9 cellular contexts compared by ENCODE assay signal in the genomic region with DNA sequence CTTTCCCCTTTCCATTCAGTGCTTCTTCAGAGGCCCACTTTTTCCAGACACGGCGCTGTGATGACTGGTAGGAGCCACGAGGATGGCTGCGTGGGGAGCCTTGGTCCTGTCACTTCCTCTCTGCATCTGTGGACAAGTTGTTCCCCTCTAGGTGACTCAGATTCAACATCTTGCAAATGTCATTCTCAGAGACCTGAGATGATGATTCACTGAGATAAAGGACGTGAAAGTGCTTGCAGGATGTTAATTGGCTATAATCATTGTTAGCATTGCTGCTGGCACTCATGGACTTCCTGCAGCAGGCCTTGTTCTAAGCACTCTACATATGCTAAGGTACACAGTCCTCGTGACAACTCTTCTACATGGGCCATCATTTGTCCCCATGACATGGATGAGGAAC.
A peak's percentile ranks its signal among the peaks of the same experiment; 100 is the strongest.
DNase-seq lines count a peak whose midpoint lies in the region; ATAC-seq and TF ChIP-seq lines count a peak whose summit lies in the region.
"Had no signal": no experiment of that assay in that cellular context is flagged by ENCODE, and none has a peak within 500 bp of the region (broad histone marks: within the 10 kb centered on the region; RNA-seq: fewer than 3 reads in every experiment).

No MANE protein-coding gene starts in this region.

- H3K27ac ChIP-seq in transverse colon, result no peak overlapping the region

- in situ Hi-C loops in transverse colon (cut with MboI; ENCODE audit: low pct_ligation_motif_present in 1 of 4, low pct_unique_long_range_greater_than_20kb in 1 of 4, low sequenced_read_pairs in 3 of 4), result no loop called here

- peaks cover 0 to 14% (median 0%) of the 10 kb centered on the region in 4 donors for H3K4me1 ChIP-seq in transverse colon

- TF ChIP-seq CTCF in transverse colon (IDR thresholded peaks at IDR 0.05), result no peak

- TF ChIP-seq POLR2A in transverse colon (IDR thresholded peaks at IDR 0.05), result no peak

- H3K9me3 Mint-ChIP-seq in activated T-helper 2 cell treated with anti-CD3 and anti-CD28 coated beads, Interferon-gamma antibody, Interleukin-2, Interleukin-4, amounts not matched to agents 10 μg/mL and 5 μg/mL and 100 μg/mL, durations not matched to agents 14 hours and 24 hours and 36 hours, result no peaks in the 10 kb centered on the region
- H3K9me3 Mint-ChIP-seq: activated naive CD4-positive, alpha-beta T cell treated with anti-CD3 and anti-CD28 coated beads, Interleukin-2, amount 50 U/mL, for 24 hours had no signal

- H3K27ac Mint-ChIP-seq in activated T-helper 2 cell treated with anti-CD3 and anti-CD28 coated beads, Interferon-gamma antibody, Interleukin-2, Interleukin-4, amounts not matched to agents 10 μg/mL and 5 μg/mL and 100 μg/mL, durations not matched to agents 14 hours and 24 hours and 36 hours, result peak overlapping the region; percentile 94
- H3K27ac Mint-ChIP-seq: activated naive CD4-positive, alpha-beta T cell treated with anti-CD3 and anti-CD28 coated beads, Interleukin-2, amount 50 U/mL, for 24 hours had no signal

- H3K4me1 Mint-ChIP-seq in activated T-helper 2 cell treated with anti-CD3 and anti-CD28 coated beads, Interferon-gamma antibody, Interleukin-2, Interleukin-4, amounts not matched to agents 10 μg/mL and 5 μg/mL and 100 μg/mL, durations not matched to agents 14 hours and 24 hours and 36 hours (ENCODE audit: low read depth), result peaks cover 18% of the 10 kb centered on the region

- no peaks in the 10 kb centered on the region for H3K9me3 ChIP-seq in transverse colon

- no peaks in the 10 kb centered on the region for H3K27me3 Mint-ChIP-seq in activated T-helper 2 cell treated with anti-CD3 and anti-CD28 coated beads, Interferon-gamma antibody, Interleukin-2, Interleukin-4, amounts not matched to agents 10 μg/mL and 5 μg/mL and 100 μg/mL, durations not matched to agents 14 hours and 24 hours and 36 hours (ENCODE audit: low read depth)
- H3K27me3 Mint-ChIP-seq: activated naive CD4-positive, alpha-beta T cell treated with anti-CD3 and anti-CD28 coated beads, Interleukin-2, amount 50 U/mL, for 24 hours had no signal

- TF ChIP-seq EP300 in transverse colon (IDR thresholded peaks at IDR 0.05; ENCODE audit: low read depth), result no peak

- ATAC-seq in GM18858 (IDR thresholded peaks at IDR 0.05; ENCODE audit: unreplicated experiment), result peak; percentile 57

- DNase-seq in LHCN-M2 (ENCODE audit: low read depth), result peak; percentile 5
- peak; percentile 26 for DNase-seq in activated T-helper 2 cell treated with anti-CD3 and anti-CD28 coated beads, Interferon-gamma antibody, Interleukin-2, Interleukin-4, amounts not matched to agents 10 μg/mL and 5 μg/mL and 100 μg/mL, durations not matched to agents 14 hours and 24 hours and 36 hours (ENCODE audit: low spot score)
- peak in 3 of 4 experiments; percentile 9 to 64 (median 47) for DNase-seq in stimulated activated CD4-positive, alpha-beta T cell treated with anti-CD3 and anti-CD28 coated beads, Interleukin-1b, Interleukin-23, amount 100 ng/mL, for 24 hours (ENCODE audit: low read depth in 4 of 4, low spot score in 1 of 4)
- no peak for DNase-seq in effector CD8-positive, alpha-beta T cell (lab: John Stamatoyannopoulos, UW)
- no peak for DNase-seq in medulla oblongata (ENCODE audit: extremely low spot score)
- DNase-seq in transverse colon, result no peak
- no peak for DNase-seq in NCI-H526 (lab: John Stamatoyannopoulos, UW)

- intact Hi-C loops in activated T-helper 2 cell treated with anti-CD3 and anti-CD28 coated beads, Interferon-gamma antibody, Interleukin-2, Interleukin-4, amounts not matched to agents 10 μg/mL and 5 μg/mL and 100 μg/mL, durations not matched to agents 14 hours and 24 hours and 36 hours (cut with micrococcal nuclease), result loop anchor here (1.0 to 5.0 kb wide), 7 partner anchors 36 to 708 kb away; no protein-coding TSS in a partner anchor
- intact Hi-C loops in transverse colon (cut with DNase I; ENCODE audit: low total_unique reads), result no loop called here

- no peak overlapping the region for H3K4me3 ChIP-seq in transverse colon

- no peaks in the 10 kb centered on the region for H3K36me3 Mint-ChIP-seq in activated T-helper 2 cell treated with anti-CD3 and anti-CD28 coated beads, Interferon-gamma antibody, Interleukin-2, Interleukin-4, amounts not matched to agents 10 μg/mL and 5 μg/mL and 100 μg/mL, durations not matched to agents 14 hours and 24 hours and 36 hours (ENCODE audit: low read depth)
- H3K36me3 Mint-ChIP-seq: activated naive CD4-positive, alpha-beta T cell treated with anti-CD3 and anti-CD28 coated beads, Interleukin-2, amount 50 U/mL, for 24 hours had no signal

- H3K4me3 Mint-ChIP-seq in activated T-helper 2 cell treated with anti-CD3 and anti-CD28 coated beads, Interferon-gamma antibody, Interleukin-2, Interleukin-4, amounts not matched to agents 10 μg/mL and 5 μg/mL and 100 μg/mL, durations not matched to agents 14 hours and 24 hours and 36 hours (ENCODE audit: low read depth), result no peak overlapping the region
- H3K4me3 Mint-ChIP-seq: activated naive CD4-positive, alpha-beta T cell treated with anti-CD3 and anti-CD28 coated beads, Interleukin-2, amount 50 U/mL, for 24 hours had no signal

- no peaks in the 10 kb centered on the region for H3K36me3 ChIP-seq in transverse colon

- no peaks in the 10 kb centered on the region for H3K27me3 ChIP-seq in transverse colon

- 50 to 77% methylated on average over 1 to 6 of the region's 6 CpGs for WGBS in transverse colon (ENCODE audit: low coverage in 1 of 2), 2 donors

Comparison
In these comparisons a context has a peak if more than half of its experiments do, and no peak if none do; other contexts are left out.
1. DNase-seq: peak in LHCN-M2 (single experiment), activated T-helper 2 cell treated with anti-CD3 and anti-CD28 coated beads, Interferon-gamma antibody, Interleukin-2, Interleukin-4, amounts not matched to agents 10 μg/mL and 5 μg/mL and 100 μg/mL, durations not matched to agents 14 hours and 24 hours and 36 hours (single experiment) and stimulated activated CD4-positive, alpha-beta T cell treated with anti-CD3 and anti-CD28 coated beads, Interleukin-1b, Interleukin-23, amount 100 ng/mL, for 24 hours (3 of 4); none in effector CD8-positive, alpha-beta T cell (single experiment), medulla oblongata (single experiment), transverse colon (single experiment) and NCI-H526 (0 of 2).